In genomic region chr14:81122326-81122725, GRCh38 we compare ENCODE assay signal across 12 cellular contexts.
A peak's percentile ranks its signal among the peaks of the same experiment; 100 is the strongest.
DNase-seq lines count a peak whose midpoint lies in the region; ATAC-seq and TF ChIP-seq lines count a peak whose summit lies in the region.
"Had no signal": no experiment of that assay in that cellular context is flagged by ENCODE, and none has a peak within 500 bp of the region (broad histone marks: within the 10 kb centered on the region; RNA-seq: fewer than 3 reads in every experiment).

No MANE protein-coding gene starts in this region.

- no peaks in the 10 kb centered on the region for H3K4me1 ChIP-seq in PC-3 (ENCODE audit: insufficient read depth, low read length)

- no peak overlapping the region for H3K4me3 Mint-ChIP-seq in activated T-cell treated with anti-CD3 and anti-CD28 coated beads, Interleukin-2, amount 50 U/mL, for 4 hours
- H3K4me3 Mint-ChIP-seq: neural crest cell had no signal

- BruUV-seq in PC-3 (replicated peaks; lab: Mats Ljungman, UMichigan): no TSS peak

- H2AFZ ChIP-seq in PC-3 (ENCODE audit: low read length): no peak overlapping the region

- ATAC-seq in GM19372 (IDR thresholded peaks at IDR 0.05; ENCODE audit: low read depth, unreplicated experiment) (peak; percentile 99), HG02870 (IDR thresholded peaks at IDR 0.05; ENCODE audit: unreplicated experiment) (peak; percentile 100), HG03575 (IDR thresholded peaks at IDR 0.05; ENCODE audit: extremely low read depth, insufficient number of reproducible peaks, low FRiP score, unreplicated experiment) (peak; percentile 100), PC-3 (no peak)
- no peak for ATAC-seq in activated T-cell treated with anti-CD3 and anti-CD28 coated beads, Interleukin-2, amount 50 U/mL, for 4 hours

- no peak overlapping the region for H3K9ac ChIP-seq in PC-3 (ENCODE audit: low read length)

- DNase-seq in GM12865 (ENCODE audit: low read depth): peak; percentile 62
- no peak for DNase-seq in activated T-cell treated with anti-CD3 and anti-CD28 coated beads, Interleukin-2, amount 50 U/mL, for 4 hours
- DNase-seq in inferior parietal cortex (ENCODE audit: extremely low spot score): no peak
- no peak for DNase-seq in activated CD4-positive, alpha-beta T cell treated with anti-CD3 and anti-CD28 coated beads for 48 hours
- no peak for DNase-seq in PC-3
- DNase-seq: activated CD4-positive, CD25-positive, alpha-beta regulatory T cell treated with anti-CD3 and anti-CD28 coated beads, Interleukin-2, amount 50 U/mL, for 72 hours; AML-193; stimulated activated CD4-positive, alpha-beta T cell treated with anti-CD3 and anti-CD28 coated beads, Interleukin-1b, Interleukin-23, amount 100 ng/mL, for 48 hours had no signal

- POLR2A ChIA-PET in PC-3 (lab: Charles Lee; ENCODE audit: unreplicated experiment): no interaction called here

- no peaks in the 10 kb centered on the region for H3K79me2 ChIP-seq in PC-3 (ENCODE audit: low read length)

- no peaks in the 10 kb centered on the region for H3K27me3 Mint-ChIP-seq in activated T-cell treated with anti-CD3 and anti-CD28 coated beads, Interleukin-2, amount 50 U/mL, for 4 hours (ENCODE audit: low read depth)

- no peaks in the 10 kb centered on the region; the same call in 1 of the 2 replicates for H3K36me3 ChIP-seq in PC-3 (ENCODE audit: low read depth, low read length)

- H3K4me3 ChIP-seq in GM12865 (ENCODE audit: low read depth, low read length) (no peak overlapping the region), PC-3 (ENCODE audit: low read length) (no peak overlapping the region)

- CTCF ChIA-PET in PC-3 (lab: Charles Lee): no interaction called here

- no peaks in the 10 kb centered on the region for H3K9me3 Mint-ChIP-seq in activated T-cell treated with anti-CD3 and anti-CD28 coated beads, Interleukin-2, amount 50 U/mL, for 4 hours

- H3K9me3 ChIP-seq in PC-3 (ENCODE audit: low read length): no peaks in the 10 kb centered on the region

- 0 out of 2 replicates have a peak, but pooled peaks cover 3% of the 10 kb centered on the region for H3K9me2 ChIP-seq in PC-3 (replicated peaks; ENCODE audit: low read length)

- H3K27me3 ChIP-seq in PC-3 (ENCODE audit: low read length): no peaks in the 10 kb centered on the region

- H4K20me1 ChIP-seq in PC-3 (ENCODE audit: low read length): no peaks in the 10 kb centered on the region

- intact Hi-C loops in PC-3 (cut with micrococcal nuclease): no loop called here

- TF ChIP-seq CTCF in GM12865 (IDR thresholded peaks at IDR 0.05; ENCODE audit: insufficient read depth, low read depth, low read length, missing control alignments): no peak
- no peak for TF ChIP-seq CTCF in PC-3 (conservative IDR thresholded peaks at IDR 0.05; ENCODE audit: low read depth, low read length)

- H3K36me3 Mint-ChIP-seq in activated T-cell treated with anti-CD3 and anti-CD28 coated beads, Interleukin-2, amount 50 U/mL, for 4 hours (ENCODE audit: insufficient read depth): no peaks in the 10 kb centered on the region

- H3F3A ChIP-seq in PC-3 (ENCODE audit: low read length, unreplicated experiment): no peaks in the 10 kb centered on the region

- no peak overlapping the region for H3K27ac ChIP-seq in PC-3 (ENCODE audit: low read length)

- H3K4me2 ChIP-seq in PC-3 (ENCODE audit: low read length): no peak overlapping the region

- H3K4me1 Mint-ChIP-seq in activated T-cell treated with anti-CD3 and anti-CD28 coated beads, Interleukin-2, amount 50 U/mL, for 4 hours (ENCODE audit: low read depth): no peaks in the 10 kb centered on the region
- H3K4me1 Mint-ChIP-seq: neural crest cell had no signal

Comparison
In these comparisons a context has a peak if more than half of its experiments do, and no peak if none do; other contexts are left out.
1. ATAC-seq: peak in GM19372 (single experiment), HG02870 (single experiment) and HG03575 (single experiment); none in activated T-cell treated with anti-CD3 and anti-CD28 coated beads, Interleukin-2, amount 50 U/mL, for 4 hours (0 of 2) and PC-3 (single experiment).